Comparison of ENCODE assay signal across 8 cellular contexts in genomic region chr5:173293817-173294672, GRCh38. TPM values are rescaled to one million over a fixed set of nuclear protein-coding genes. Genes with fewer than 3 reads are reported as not detected.
DNase-seq lines count a peak whose midpoint lies in the region; ATAC-seq, FAIRE-seq and TF ChIP-seq lines count a peak whose summit lies in the region.

No MANE protein-coding gene starts in this region.

- TF ChIP-seq CTCF in Calu3 (IDR thresholded peaks at IDR 0.05; ENCODE audit: unreplicated experiment) (peak; percentile 93), ovary (IDR thresholded peaks at IDR 0.05) (peak; percentile 67 to 89 (median 82)), thyroid gland (IDR thresholded peaks at IDR 0.05) (peak; percentile 64 to 96 (median 85))

- H3K27me3 ChIP-seq in ovary: no peaks in the 10 kb centered on the region
- no peaks in the 10 kb centered on the region for H3K27me3 ChIP-seq in thyroid gland

- DNase-seq in Calu3 (peak; percentile 87), LHCN-M2 (ENCODE audit: low read depth) (peak; percentile 82), SHP77 (lab: John Stamatoyannopoulos, UW) (peak; percentile 72 to 80), frontal cortex (ENCODE audit: low spot score in 2 of 2) (peak; percentile 67 to 81), ovary (peak; percentile 68 to 87 (median 80)), thyroid gland (peak; percentile 76 to 84)
- DNase-seq in activated effector memory CD4-positive, alpha-beta T cell treated with Interleukin-2 at 50 U/mL for 16 hours: peak; percentile 31

- no peaks in the 10 kb centered on the region for H3K9me3 Mint-ChIP-seq in Calu3 (ENCODE audit: low read depth, unreplicated experiment)

- H3K36me3 Mint-ChIP-seq in Calu3 (ENCODE audit: insufficient read depth, unreplicated experiment): no peaks in the 10 kb centered on the region

- no peaks in the 10 kb centered on the region for H3K9me3 ChIP-seq in ovary
- no peaks in the 10 kb centered on the region for H3K9me3 ChIP-seq in thyroid gland

- H3K36me3 ChIP-seq in ovary: no peaks in the 10 kb centered on the region
- no peaks in the 10 kb centered on the region for H3K36me3 ChIP-seq in thyroid gland

- TF ChIP-seq POLR2A in ovary (IDR thresholded peaks at IDR 0.05) (no peak), thyroid gland (IDR thresholded peaks at IDR 0.05) (no peak)

- TF ChIP-seq EP300 in ovary (IDR thresholded peaks at IDR 0.05): no peak

- peak overlapping the region; percentile 40 for H3K27ac Mint-ChIP-seq in Calu3 (ENCODE audit: unreplicated experiment)

- peaks cover 11% of the 10 kb centered on the region for H3K4me1 Mint-ChIP-seq in Calu3 (ENCODE audit: low read depth, unreplicated experiment)

- peak overlapping the region; percentile 20 for H3K4me3 Mint-ChIP-seq in Calu3 (ENCODE audit: low read depth, unreplicated experiment)

- intact Hi-C loops in Calu3 (cut with micrococcal nuclease; ENCODE audit: unreplicated experiment): loop anchor here (1.0 to 5.0 kb wide), 5 partner anchors 38 to 1023 kb away; partner anchors contain the start of gene BOD1
- intact Hi-C loops in ovary (cut with DNase I): loop anchor here in 3 of 4 donors (1.0 to 10.0 kb wide), 6 partner anchors 38 to 681 kb away; partner anchors contain the start of gene ATP6V0E1 (in 1 of the 3)
- intact Hi-C loops in thyroid gland (cut with DNase I): loop anchor here (1.0 to 5.0 kb wide), 2 partner anchors 38 to 278 kb away; no protein-coding TSS in a partner anchor

- FAIRE-seq in frontal cortex (lab: Jason Lieb, UNC): no peak

- peaks cover 2% of the 10 kb centered on the region for H3K4me1 ChIP-seq in ovary (ENCODE audit: insufficient read depth)
- H3K4me1 ChIP-seq in thyroid gland: peaks cover 0 to 7% of the 10 kb centered on the region in 2 donors

- BruUV-seq in Calu3 (replicated peaks; lab: Mats Ljungman, UMichigan): no TSS peak

- ATAC-seq in GM21529 (IDR thresholded peaks at IDR 0.05; ENCODE audit: unreplicated experiment): peak; percentile 81

- peaks cover 52% of the 10 kb centered on the region for H3K27me3 Mint-ChIP-seq in Calu3 (ENCODE audit: unreplicated experiment)

- no peak overlapping the region for H3K27ac ChIP-seq in ovary
- no peak overlapping the region for H3K27ac ChIP-seq in thyroid gland

- 15 to 21% (median 15%) methylated on average over 37 of the region's 37 CpGs for WGBS in ovary, 3 donors
- WGBS in thyroid gland, 2 donors: 10 to 16% methylated on average over 26 to 37 of the region's 37 CpGs

- H3K4me3 ChIP-seq in ovary: no peak overlapping the region
- no peak overlapping the region for H3K4me3 ChIP-seq in thyroid gland (replicated peaks in 1 of 3)

- CTCF ChIA-PET in Calu3 (lab: Charles Lee): interaction anchor here (0.7 to 4.5 kb wide), 13 partner anchors 9 to 322 kb away, joined by 3 to 26 read pairs (median 6); partner anchors contain the start of genes BOD1 and STC2

RNA-seq across cellular contexts. Expression of gene STC2, which starts 34.2 kb away (rescaled TPM):
- 48.3 and 60.4 TPM in 2 replicates for total RNA-seq in Calu3 (2022)
- 1,426 and 2,025 TPM in 2 replicates for total RNA-seq in LHCN-M2 (2014; rRNA removed)
- 1,502 TPM for polyA plus RNA-seq in LHCN-M2 (2012)
- total RNA-seq in frontal cortex: 0.82 TPM
- 1 to 10 TPM in 2 of 7 donors, under 1 TPM in 5; 0.45 to 8.3 (median 0.83) TPM for total RNA-seq in ovary
- 1 to 10 TPM in 1 of 2 donors, under 1 TPM in 1; 0.71 to 3.2 TPM for polyA plus RNA-seq in ovary
- 10 to 100 TPM in 2 of 4 donors, 1 to 10 TPM in 2; 3.8 to 12.0 (median 8.7) TPM for total RNA-seq in thyroid gland

RNA-seq across cellular contexts. Expression of gene NKX2-5, which starts 59.0 kb away (rescaled TPM):
- total RNA-seq in Calu3 (2022) (not detected in 2 replicates), LHCN-M2 (2014; rRNA removed) (not detected in 2 replicates), frontal cortex (not detected), ovary (not detected), thyroid gland (not detected)
- 0.13 TPM for polyA plus RNA-seq in LHCN-M2 (2012)
- polyA plus RNA-seq in ovary: not detected

Comparison
In these comparisons a context has a peak if more than half of its experiments do, and no peak if none do; other contexts are left out.
1. DNase-seq: peak in every context shown above with its lines; median percentile 87 in Calu3; 82 in LHCN-M2; 80 in ovary; 80 in thyroid gland; 76 in SHP77; 74 in frontal cortex; 31 in activated effector memory CD4-positive, alpha-beta T cell treated with Interleukin-2 at 50 U/mL for 16 hours.
2. RNA of gene STC2, which starts 34.2 kb away (total RNA-seq): 1,426 to 2,025 TPM in LHCN-M2; 48.3 to 60.4 TPM in Calu3, 3.8 to 12.0 TPM in thyroid gland, 0.45 to 8.3 TPM in ovary and 0.82 TPM in frontal cortex (single experiment); every median in the first group is over 10 times any median in the second.
3. Peak in every context shown above with its lines, with median percentiles within 50 percentile points of each other: CTCF ChIP-seq.